In the genomic region with DNA sequence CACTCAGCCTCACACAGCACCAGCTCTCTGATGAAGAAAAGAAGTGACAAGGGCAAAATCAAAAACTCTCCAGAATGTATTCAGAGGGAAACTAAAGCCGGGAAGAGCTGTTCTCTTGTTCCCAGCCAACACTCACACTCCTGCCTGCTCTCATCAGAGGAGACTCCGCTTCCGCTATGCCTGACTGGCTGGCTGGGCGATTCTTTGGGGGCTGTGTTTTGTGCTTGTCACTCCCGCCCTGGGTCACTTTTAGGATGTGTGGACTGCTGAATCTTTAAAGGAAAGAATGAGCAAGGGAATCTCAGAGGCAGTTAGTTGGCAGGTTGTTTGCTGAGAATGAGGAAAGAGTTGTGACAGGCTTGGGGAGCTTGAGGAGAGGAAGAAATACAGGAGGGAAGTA, we compare ENCODE assay signal across 1 cellular context.
TF ChIP-seq lines count a peak whose summit lies in the region.

No MANE protein-coding gene starts in this region.

TF ChIP-seq in IMR-90, 13 proteins besides CTCF, POLR2A, EP300 and RAD21 (continued from another document):
- TF ChIP-seq, protein P1, sequence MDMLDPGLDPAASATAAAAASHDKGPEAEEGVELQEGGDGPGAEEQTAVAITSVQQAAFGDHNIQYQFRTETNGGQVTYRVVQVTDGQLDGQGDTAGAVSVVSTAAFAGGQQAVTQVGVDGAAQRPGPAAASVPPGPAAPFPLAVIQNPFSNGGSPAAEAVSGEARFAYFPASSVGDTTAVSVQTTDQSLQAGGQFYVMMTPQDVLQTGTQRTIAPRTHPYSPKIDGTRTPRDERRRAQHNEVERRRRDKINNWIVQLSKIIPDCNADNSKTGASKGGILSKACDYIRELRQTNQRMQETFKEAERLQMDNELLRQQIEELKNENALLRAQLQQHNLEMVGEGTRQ (IDR thresholded peaks at IDR 0.05; ENCODE audit: low read depth, low read length), result no peak
- no peak for TF ChIP-seq MAZ (IDR thresholded peaks at IDR 0.05; ENCODE audit: borderline replicate concordance, low read depth, low read length)
